In the genomic region with DNA sequence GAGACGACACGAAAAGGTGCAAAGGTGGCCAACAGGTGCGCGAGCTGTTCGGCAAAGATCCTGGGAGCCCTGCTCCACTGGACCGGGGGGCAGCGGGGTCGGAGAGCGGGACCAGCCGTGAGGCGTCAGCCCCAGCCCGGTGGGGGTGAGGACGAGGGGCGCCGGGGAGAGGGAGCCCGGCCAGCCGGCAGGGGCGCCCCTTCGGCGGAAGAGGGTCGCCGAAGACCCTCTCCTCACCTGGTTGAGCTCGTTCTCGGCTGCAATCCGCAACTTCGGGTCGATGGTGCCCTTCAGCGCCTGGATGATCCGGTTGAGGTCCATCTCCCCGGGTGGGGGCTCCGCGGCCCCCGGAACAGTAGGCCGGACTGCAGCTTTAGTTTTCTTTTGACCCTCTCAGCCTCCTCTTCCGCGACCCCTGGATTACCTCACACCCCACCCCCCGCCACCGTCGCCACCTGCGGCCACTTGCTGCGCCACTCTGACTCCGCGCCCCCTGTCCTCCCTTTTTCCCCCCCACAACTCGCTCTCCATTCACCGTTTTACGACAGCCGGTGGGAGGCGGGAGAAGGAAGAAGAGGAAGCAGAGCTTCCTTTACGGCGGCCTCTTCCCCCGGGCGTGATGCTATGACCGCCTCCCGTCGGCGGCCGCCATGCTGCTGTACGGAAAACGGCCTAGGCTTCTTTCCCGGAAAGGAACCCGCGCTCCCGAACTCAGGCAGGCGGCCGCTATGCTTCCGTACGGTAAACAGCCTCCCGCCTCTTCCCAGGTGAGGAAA, we compare ENCODE assay signal across 8 cellular contexts. TPM values are rescaled to one million over a fixed set of nuclear protein-coding genes. Genes with fewer than 3 reads are reported as not detected.
DNase-seq lines count a peak whose midpoint lies in the region; ATAC-seq and TF ChIP-seq lines count a peak whose summit lies in the region.

IPO8 (minus strand) TSS at position 543 of the 776 bp plus-strand sequence; CDS start at position 321, 222 bp downstream.

- peak within 1 kb of the TSS; percentile 98 for H3K27ac Mint-ChIP-seq in activated T-cell treated with anti-CD3 and anti-CD28 coated beads, Interleukin-2, amount 50 U/mL, for 24 hours

- peaks cover 19% of the 10 kb centered on the region for H3K36me3 Mint-ChIP-seq in activated T-cell treated with anti-CD3 and anti-CD28 coated beads, Interleukin-2, amount 50 U/mL, for 24 hours (ENCODE audit: low read depth)

- no peaks in the 10 kb centered on the region for H3K9me3 ChIP-seq in mucosa of stomach (ENCODE audit: control insufficient read depth, low read length)

- DNase-seq in DMS79 (lab: John Stamatoyannopoulos, UW) (peak; percentile 91), KBM-7 (peak; percentile 94), erythroblast (lab: John Stamatoyannopoulos, UW) (peak; percentile 91)
- DNase-seq in activated T-cell treated with anti-CD3 and anti-CD28 coated beads, Interleukin-2, amount 50 U/mL, for 24 hours: peak; percentile 88
- DNase-seq in stimulated activated CD8-positive, alpha-beta memory T cell treated with anti-CD3 and anti-CD28 coated beads, Interleukin-7, amount 100 ng/mL, for 24 hours (ENCODE audit: low read depth): peak; percentile 74

- no peaks in the 10 kb centered on the region for H3K27me3 Mint-ChIP-seq in activated T-cell treated with anti-CD3 and anti-CD28 coated beads, Interleukin-2, amount 50 U/mL, for 24 hours

- ATAC-seq in GM21717 (IDR thresholded peaks at IDR 0.05; ENCODE audit: unreplicated experiment): peak; percentile 80

- peak within 1 kb of the TSS; percentile 90 for H3K4me3 Mint-ChIP-seq in activated T-cell treated with anti-CD3 and anti-CD28 coated beads, Interleukin-2, amount 50 U/mL, for 24 hours

- peak; percentile 51 for TF ChIP-seq POLR2A in erythroblast (IDR thresholded peaks at IDR 0.05; ENCODE audit: low read length)

- peak within 1 kb of the TSS; percentile 96 for H3K9ac ChIP-seq in mucosa of stomach (ENCODE audit: low read length)

- peaks cover 14% of the 10 kb centered on the region for H3K4me1 ChIP-seq in mucosa of stomach (ENCODE audit: control insufficient read depth, insufficient read depth, low read length)

- H3K4me1 Mint-ChIP-seq in activated T-cell treated with anti-CD3 and anti-CD28 coated beads, Interleukin-2, amount 50 U/mL, for 24 hours (ENCODE audit: low read depth): peaks cover 46% of the 10 kb centered on the region

- H3K36me3 ChIP-seq in mucosa of stomach (ENCODE audit: control insufficient read depth, insufficient read depth, low read length): no peaks in the 10 kb centered on the region

- H3K4me3 ChIP-seq in mucosa of stomach (ENCODE audit: low read length): peak within 1 kb of the TSS; percentile 97

- no peaks in the 10 kb centered on the region for H3K27me3 ChIP-seq in mucosa of stomach (ENCODE audit: control insufficient read depth, insufficient read depth, low read length)

- H3K9me3 Mint-ChIP-seq in activated T-cell treated with anti-CD3 and anti-CD28 coated beads, Interleukin-2, amount 50 U/mL, for 24 hours: no peaks in the 10 kb centered on the region

- in situ Hi-C loops in KBM-7 (cut with MboI; ENCODE audit: low pct_unique_long_range_greater_than_20kb, low sequenced_read_pairs): no loop called here

TF ChIP-seq in PFSK-1, 5 proteins besides CTCF, POLR2A, EP300 and RAD21:
- peak; percentile 6 for TF ChIP-seq POLR2AphosphoS5 (IDR thresholded peaks at IDR 0.05; ENCODE audit: low read depth, low read length)
- peak; percentile 68 for TF ChIP-seq FOXP2 (optimal IDR thresholded peaks at IDR 0.05; ENCODE audit: borderline replicate concordance, extremely low read depth, extremely low read length, insufficient read depth)
- TF ChIP-seq SIN3A (IDR thresholded peaks at IDR 0.05; ENCODE audit: borderline replicate concordance, insufficient read depth, low read length): no peak
- TF ChIP-seq TAF1 (IDR thresholded peaks at IDR 0.05; ENCODE audit: borderline replicate concordance, insufficient read depth, low read length): no peak
- no peak for TF ChIP-seq REST (IDR thresholded peaks at IDR 0.05; ENCODE audit: insufficient read depth in 1 of 2, low read depth in 2 of 2, low read length in 2 of 2)

RNA-seq across cellular contexts. Expression of gene IPO8, which starts in this region (rescaled TPM):
- 16.5 TPM for polyA plus RNA-seq in PFSK-1 (2012; ENCODE audit: insufficient read length, low read depth)

Comparison
In these comparisons a context has a peak if more than half of its experiments do, and no peak if none do; other contexts are left out.
1. Peak in every context shown above with its lines: DNase-seq, ATAC-seq and H3K4me3 ChIP-seq.